9 cellular contexts compared by ENCODE assay signal in genomic region chr10:70379581-70380176, GRCh38. TPM values are rescaled to one million over a fixed set of nuclear protein-coding genes. Genes with fewer than 3 reads are reported as not detected.
DNase-seq lines count a peak whose midpoint lies in the region; ATAC-seq and TF ChIP-seq lines count a peak whose summit lies in the region.
"Had no signal": no experiment of that assay in that cellular context is flagged by ENCODE, and none has a peak within 500 bp of the region (broad histone marks: within the 10 kb centered on the region; RNA-seq: fewer than 3 reads in every experiment).

No MANE protein-coding gene starts in this region.

- no peak overlapping the region for H3K27ac ChIP-seq in smooth muscle cell (ENCODE audit: low read depth)
- H3K27ac ChIP-seq: prostate gland had no signal

- H3F3A ChIP-seq in smooth muscle cell (ENCODE audit: low read depth): no peaks in the 10 kb centered on the region

- no peak for ATAC-seq in GM18505 (IDR thresholded peaks at IDR 0.05; ENCODE audit: unreplicated experiment)

- H2AFZ ChIP-seq in smooth muscle cell (ENCODE audit: low read depth): no peak overlapping the region

- H3K27me3 ChIP-seq in smooth muscle cell (ENCODE audit: low read depth): peaks cover 10% of the 10 kb centered on the region

- DNase-seq in activated CD4-positive, alpha-beta T cell treated with anti-CD3 and anti-CD28 coated beads for 48 hours: peak; percentile 18
- no peak for DNase-seq in activated CD4-positive, alpha-beta T cell treated with anti-CD3 and anti-CD28 coated beads, Interleukin-2, amount 50 U/mL, for 1 hour
- DNase-seq in NCI-H1694 treated with DMSO at 0.1 percent for 48 hours (lab: John Stamatoyannopoulos, UW): peak; percentile 9
- no peak for DNase-seq in epithelial cell of proximal tubule (ENCODE audit: low read depth)
- DNase-seq in smooth muscle cell (lab: John Stamatoyannopoulos, UW; ENCODE audit: unreplicated experiment): no peak
- DNase-seq in DMS79 treated with DMSO at 0.1 percent for 48 hours (lab: John Stamatoyannopoulos, UW): no peak
- no peak for DNase-seq in AG08395 (ENCODE audit: low spot score)

- peaks cover 54% of the 10 kb centered on the region for H4K20me1 ChIP-seq in smooth muscle cell (ENCODE audit: low read depth)

- WGBS in smooth muscle cell (ENCODE audit: low lambda C conversion rate): 78% methylated on average over 14 of the region's 14 CpGs

- no peak for TF ChIP-seq POLR2A in GM18505 (IDR thresholded peaks at IDR 0.05; ENCODE audit: borderline replicate concordance, extremely low read depth, insufficient read depth, insufficient read length)

- H3K36me3 ChIP-seq in smooth muscle cell (ENCODE audit: low read depth): no peaks in the 10 kb centered on the region
- H3K36me3 ChIP-seq: prostate gland had no signal

- no peaks in the 10 kb centered on the region for H3K79me2 ChIP-seq in smooth muscle cell (ENCODE audit: low read depth)

- no peak overlapping the region for H3K4me2 ChIP-seq in smooth muscle cell

- TF ChIP-seq CTCF in epithelial cell of proximal tubule (conservative IDR thresholded peaks at IDR 0.05; ENCODE audit: low read depth, low read length): peak; percentile 67
- TF ChIP-seq CTCF in smooth muscle cell (IDR thresholded peaks at IDR 0.05; ENCODE audit: borderline replicate concordance, insufficient read depth, poor library complexity, severe bottlenecking): peak; percentile 40

- no peak overlapping the region for H3K9ac ChIP-seq in smooth muscle cell (ENCODE audit: low read depth)

- no peaks in the 10 kb centered on the region for H3K9me3 ChIP-seq in smooth muscle cell (replicated peaks; ENCODE audit: low read depth)
- H3K9me3 ChIP-seq: prostate gland had no signal

- H3K4me3 ChIP-seq in epithelial cell of proximal tubule (ENCODE audit: low read depth, low read length) (no peak overlapping the region), smooth muscle cell (no peak overlapping the region)
- H3K4me3 ChIP-seq: prostate gland had no signal

- H3K4me1 ChIP-seq in smooth muscle cell (ENCODE audit: low read depth): peaks cover 12% of the 10 kb centered on the region

RNA-seq across cellular contexts. Expression of gene LRRC20, which starts 2.7 kb away (rescaled TPM):
- total RNA-seq in epithelial cell of proximal tubule (39.5 and 48.1 TPM in 2 replicates), smooth muscle cell (2.7 and 14.3 TPM in 2 replicates)
- 4.7 and 6.7 TPM in 2 replicates for polyA plus RNA-seq in smooth muscle cell

RNA-seq across cellular contexts. Expression of gene EIF4EBP2, which starts 24.3 kb away (rescaled TPM):
- total RNA-seq in epithelial cell of proximal tubule (24.3 and 27.9 TPM in 2 replicates), smooth muscle cell (43.9 and 51.4 TPM in 2 replicates)
- 23.5 and 35.9 TPM in 2 replicates for polyA plus RNA-seq in smooth muscle cell

Comparison
In these comparisons a context has a peak if more than half of its experiments do, and no peak if none do; other contexts are left out.
1. DNase-seq: peak in activated CD4-positive, alpha-beta T cell treated with anti-CD3 and anti-CD28 coated beads for 48 hours (single experiment) and NCI-H1694 treated with DMSO at 0.1 percent for 48 hours (single experiment); none in activated CD4-positive, alpha-beta T cell treated with anti-CD3 and anti-CD28 coated beads, Interleukin-2, amount 50 U/mL, for 1 hour (single experiment), epithelial cell of proximal tubule (single experiment), smooth muscle cell (single experiment), DMS79 treated with DMSO at 0.1 percent for 48 hours (single experiment) and AG08395 (single experiment).